8 cellular contexts compared by ENCODE assay signal in the genomic region with DNA sequence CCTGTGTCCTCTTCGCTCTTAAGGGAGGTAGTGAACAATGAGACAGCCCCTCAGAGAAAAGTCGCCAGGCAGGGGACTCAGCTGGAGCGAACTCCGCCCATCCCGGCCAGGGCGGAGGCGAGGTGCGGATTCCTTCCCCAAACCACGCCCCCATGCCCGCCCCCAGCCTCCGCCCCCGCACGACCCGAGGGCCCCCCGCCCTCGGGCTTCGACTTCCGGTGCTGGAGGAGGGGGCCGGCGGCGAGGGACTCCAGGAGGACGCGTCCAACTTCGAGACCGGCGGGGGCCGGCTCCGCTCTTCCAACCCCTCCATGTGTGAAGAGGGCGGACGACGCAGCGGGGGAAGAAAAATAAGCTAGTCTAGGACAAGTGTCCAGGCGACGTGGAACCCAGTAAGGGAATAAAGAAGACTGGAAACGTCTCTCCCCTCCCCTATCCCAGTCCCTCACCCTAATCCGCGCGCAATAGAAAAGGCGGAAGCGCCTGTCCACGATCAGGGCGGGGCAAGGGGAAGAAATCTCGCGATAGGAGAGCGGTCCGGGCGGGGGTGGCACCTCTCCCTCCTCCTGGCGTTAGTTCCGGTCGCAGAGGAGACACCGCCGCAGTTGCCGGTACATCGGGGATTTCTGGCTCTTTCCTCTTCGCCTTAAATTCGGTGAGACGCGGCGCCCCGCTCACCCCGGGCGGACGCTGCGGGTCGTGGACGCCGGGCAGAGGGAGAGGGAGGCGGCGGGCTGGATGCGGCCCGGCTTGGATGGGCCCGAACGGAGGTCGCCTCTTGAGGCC. TPM values are rescaled to one million over a fixed set of nuclear protein-coding genes. Genes with fewer than 3 reads are reported as not detected.
DNase-seq lines count a peak whose midpoint lies in the region; ATAC-seq and TF ChIP-seq lines count a peak whose summit lies in the region.

A gene (plus strand): TSS at position 575 of the 786 bp plus-strand sequence. CDS start 1,308 bp downstream, outside the sequence.

- H3K9me3 Mint-ChIP-seq in chondrocyte (ENCODE audit: low read depth) = no peaks in the 10 kb centered on the region

- H3K4me3 Mint-ChIP-seq in chondrocyte (ENCODE audit: unreplicated experiment) = peak within 1 kb of the TSS; percentile 94

- peak within 1 kb of the TSS; percentile 95 for H3K4me3 ChIP-seq in kidney epithelial cell (ENCODE audit: low read depth, low read length)

- TF ChIP-seq CTCF in chondrocyte (IDR thresholded peaks at IDR 0.05) (no peak), kidney epithelial cell (IDR thresholded peaks at IDR 0.05; ENCODE audit: insufficient read depth, low read length, poor library complexity, severe bottlenecking) (no peak)

- H3K36me3 Mint-ChIP-seq in chondrocyte (ENCODE audit: low read depth) = peaks cover 13% of the 10 kb centered on the region

- H3K4me1 Mint-ChIP-seq in chondrocyte (ENCODE audit: low read depth) = peaks cover 43% of the 10 kb centered on the region

- DNase-seq in AML-193 (lab: John Stamatoyannopoulos, UW) (peak; percentile 86 to 89), NCI-H510A treated with DMSO at 0.1 percent for 48 hours (lab: John Stamatoyannopoulos, UW) (peak; percentile 91), chondrocyte (ENCODE audit: low spot score) (peak; percentile 97), kidney epithelial cell (ENCODE audit: low read depth) (peak; percentile 68)
- peak; percentile 92 to 94 for DNase-seq in activated CD4-positive, alpha-beta T cell treated with anti-CD3 and anti-CD28 coated beads for 24 hours (ENCODE audit: low read depth in 2 of 2)
- peak; percentile 94 to 96 for DNase-seq in stimulated activated CD4-positive, alpha-beta T cell treated with anti-CD3 and anti-CD28 coated beads, Interleukin-15, amount 100 ng/mL, for 48 hours (ENCODE audit: low read depth in 2 of 2)

- H3K27me3 Mint-ChIP-seq in chondrocyte (ENCODE audit: low read depth) = no peaks in the 10 kb centered on the region

- peak; percentile 80 for ATAC-seq in HG03439 (IDR thresholded peaks at IDR 0.05; ENCODE audit: unreplicated experiment)

- H3K27ac Mint-ChIP-seq in chondrocyte (ENCODE audit: unreplicated experiment) = peak within 1 kb of the TSS; percentile 95

- H3K27me3 ChIP-seq in kidney epithelial cell (ENCODE audit: control insufficient read depth, insufficient read depth, low read length) = no peaks in the 10 kb centered on the region

- no peaks in the 10 kb centered on the region for H3K36me3 ChIP-seq in kidney epithelial cell (ENCODE audit: control insufficient read depth, insufficient read depth, low read length)

- peak; percentile 96 for TF ChIP-seq POLR2A in GM19193 (IDR thresholded peaks at IDR 0.05; ENCODE audit: extremely low read depth, insufficient read depth, insufficient read length)

RNA-seq across cellular contexts. Expression of the gene that starts here (rescaled TPM):
- total RNA-seq in chondrocyte = 191 to 201 TPM (median 194 TPM) in 3 replicates
- total RNA-seq in kidney epithelial cell = 347 and 378 TPM in 2 replicates

Comparison
In these comparisons a context has a peak if more than half of its experiments do, and no peak if none do; other contexts are left out.
1. Peak in every context shown above with its lines: DNase-seq, ATAC-seq and H3K4me3 ChIP-seq.